Comparison of ENCODE assay signal across 1 cellular context in genomic region chr1:63407002-63407401, GRCh38.
TF ChIP-seq lines count a peak whose summit lies in the region.

No MANE protein-coding gene starts in this region.

TF ChIP-seq in IMR-90, 13 proteins besides CTCF, POLR2A, EP300 and RAD21:
- no peak for TF ChIP-seq MAFK (IDR thresholded peaks at IDR 0.05; ENCODE audit: low read depth, low read length)
- peak; percentile 91 for TF ChIP-seq CEBPB (IDR thresholded peaks at IDR 0.05; ENCODE audit: low read depth, low read length)
- TF ChIP-seq MXI1 (IDR thresholded peaks at IDR 0.05; ENCODE audit: borderline replicate concordance, low read depth, low read length), result no peak
- TF ChIP-seq SMC3 (IDR thresholded peaks at IDR 0.05; ENCODE audit: low read depth, low read length), result no peak
